ENCODE assay signal across 9 cellular contexts in genomic region chr12:48816148-48816854, GRCh38. TPM values are rescaled to one million over a fixed set of nuclear protein-coding genes. Genes with fewer than 3 reads are reported as not detected.
DNase-seq lines count a peak whose midpoint lies in the region; ATAC-seq and TF ChIP-seq lines count a peak whose summit lies in the region.
"Had no signal": no experiment of that assay in that cellular context is flagged by ENCODE, and none has a peak within 500 bp of the region (broad histone marks: within the 10 kb centered on the region; RNA-seq: fewer than 3 reads in every experiment).

No MANE protein-coding gene starts in this region.

- H3K4me3 ChIP-seq in right cardiac atrium (ENCODE audit: low read length) (peak overlapping the region; percentile 58), upper lobe of right lung (peak overlapping the region; percentile 94)

- H3K4me3 Mint-ChIP-seq in activated naive CD8-positive, alpha-beta T cell treated with anti-CD3 and anti-CD28 coated beads for 36 hours = peak overlapping the region; percentile 86

- no peak for TF ChIP-seq CTCF in upper lobe of right lung (IDR thresholded peaks at IDR 0.05)

- H3K27me3 ChIP-seq in right cardiac atrium (ENCODE audit: control insufficient read depth, insufficient read depth) = no peaks in the 10 kb centered on the region
- H3K27me3 ChIP-seq in upper lobe of right lung = no peaks in the 10 kb centered on the region

- no peak overlapping the region for H3K27ac Mint-ChIP-seq in activated naive CD8-positive, alpha-beta T cell treated with anti-CD3 and anti-CD28 coated beads for 36 hours

- H3K4me1 ChIP-seq in right cardiac atrium (ENCODE audit: control insufficient read depth, insufficient read depth, low read length) (peaks cover 4% of the 10 kb centered on the region), upper lobe of right lung (peaks cover 25% of the 10 kb centered on the region)

- H3K36me3 ChIP-seq in upper lobe of right lung = no peaks in the 10 kb centered on the region

- peak in 1 of 3 donors; percentile 47 for DNase-seq in right cardiac atrium
- no peak for DNase-seq in Right ventricle myocardium inferior (ENCODE audit: missing footprints)
- no peak for DNase-seq in activated naive CD8-positive, alpha-beta T cell treated with anti-CD3 and anti-CD28 coated beads for 36 hours
- DNase-seq in left kidney (ENCODE audit: low read depth, low spot score) = peak; percentile 10
- no peak for DNase-seq in upper lobe of right lung
- DNase-seq in stimulated activated CD4-positive, alpha-beta T cell treated with anti-CD3 and anti-CD28 coated beads, Interleukin-4, amount 100 ng/mL, for 4 hours = no peak
- DNase-seq: NCI-H1436 had no signal

- intact Hi-C loops in right cardiac atrium (cut with DNase I) (no loop called here), Right ventricle myocardium inferior (cut with DNase I) (no loop called here), upper lobe of right lung (cut with DNase I) (no loop called here)

- no peak overlapping the region for H3K27ac ChIP-seq in right cardiac atrium (ENCODE audit: low read length)
- peak overlapping the region; percentile 87 for H3K27ac ChIP-seq in upper lobe of right lung

- ATAC-seq in right cardiac atrium (no peak), Right ventricle myocardium inferior (no peak), upper lobe of right lung (no peak), HG02938 (IDR thresholded peaks at IDR 0.05; ENCODE audit: unreplicated experiment) (no peak), HG03135 (IDR thresholded peaks at IDR 0.05; ENCODE audit: unreplicated experiment) (no peak)

- peaks cover 26% of the 10 kb centered on the region for H3K4me1 Mint-ChIP-seq in activated naive CD8-positive, alpha-beta T cell treated with anti-CD3 and anti-CD28 coated beads for 36 hours

- no peaks in the 10 kb centered on the region for H3K9me3 Mint-ChIP-seq in activated naive CD8-positive, alpha-beta T cell treated with anti-CD3 and anti-CD28 coated beads for 36 hours

- H3K9me3 ChIP-seq in right cardiac atrium (ENCODE audit: control insufficient read depth, low read length) (no peaks in the 10 kb centered on the region), upper lobe of right lung (no peaks in the 10 kb centered on the region)

- no peaks in the 10 kb centered on the region for H3K36me3 Mint-ChIP-seq in activated naive CD8-positive, alpha-beta T cell treated with anti-CD3 and anti-CD28 coated beads for 36 hours

- WGBS in right cardiac atrium = 90% methylated on average over 3 of the region's 3 CpGs

- H3K27me3 Mint-ChIP-seq in activated naive CD8-positive, alpha-beta T cell treated with anti-CD3 and anti-CD28 coated beads for 36 hours = peaks cover 26% of the 10 kb centered on the region

RNA-seq across cellular contexts. Expression of gene CACNB3, which starts 2.0 kb away (rescaled TPM):
- total RNA-seq in right cardiac atrium (1 to 10 TPM; 6.1 to 7.6 (median 7.1) TPM), Right ventricle myocardium inferior (6.0 TPM), upper lobe of right lung (24.4 TPM)
- polyA plus RNA-seq in right cardiac atrium = 3.5 TPM
- total RNA-seq in activated naive CD8-positive, alpha-beta T cell treated with anti-CD3 and anti-CD28 coated beads for 36 hours = 1 to 10 TPM; 4.4 to 4.6 TPM

RNA-seq across cellular contexts. Expression of gene ADCY6, which starts 27.4 kb away (rescaled TPM):
- 100 to 1,000 TPM in 1 of 4 donors, 10 to 100 TPM in 3; 75.0 to 125 (median 96.6) TPM for total RNA-seq in right cardiac atrium
- polyA plus RNA-seq in right cardiac atrium = 51.4 TPM
- total RNA-seq in Right ventricle myocardium inferior = 55.6 TPM
- total RNA-seq in activated naive CD8-positive, alpha-beta T cell treated with anti-CD3 and anti-CD28 coated beads for 36 hours = under 1 TPM in 1 of 2 experiments, not detected in 1; 0.18 TPM
- 42.9 TPM for total RNA-seq in upper lobe of right lung

RNA-seq across cellular contexts. Expression of gene DDX23, which starts 35.7 kb away (rescaled TPM):
- total RNA-seq in right cardiac atrium (10 to 100 TPM; 31.4 to 38.9 (median 35.1) TPM), Right ventricle myocardium inferior (37.2 TPM), upper lobe of right lung (77.2 TPM)
- 21.3 TPM for polyA plus RNA-seq in right cardiac atrium
- 100 to 1,000 TPM; 123 to 129 TPM for total RNA-seq in activated naive CD8-positive, alpha-beta T cell treated with anti-CD3 and anti-CD28 coated beads for 36 hours

RNA-seq across cellular contexts. Expression of gene RND1, which starts 49.4 kb away (rescaled TPM):
- under 1 TPM; 0.41 to 0.96 (median 0.71) TPM for total RNA-seq in right cardiac atrium
- 2.6 TPM for polyA plus RNA-seq in right cardiac atrium
- 0.41 TPM for total RNA-seq in Right ventricle myocardium inferior
- total RNA-seq in activated naive CD8-positive, alpha-beta T cell treated with anti-CD3 and anti-CD28 coated beads for 36 hours = 1 to 10 TPM; 2.6 to 3.1 TPM
- 7.1 TPM for total RNA-seq in upper lobe of right lung

Comparison
In these comparisons a context has a peak if more than half of its experiments do, and no peak if none do; other contexts are left out.
1. RNA of gene ADCY6, which starts 27.4 kb away (total RNA-seq): 75.0 to 125 TPM in right cardiac atrium, 55.6 TPM in Right ventricle myocardium inferior (single experiment) and 42.9 TPM in upper lobe of right lung (single experiment); 0.18 TPM in activated naive CD8-positive, alpha-beta T cell treated with anti-CD3 and anti-CD28 coated beads for 36 hours; every median in the first group is over 10 times any median in the second.